21 cellular contexts compared by ENCODE assay signal in the genomic region with DNA sequence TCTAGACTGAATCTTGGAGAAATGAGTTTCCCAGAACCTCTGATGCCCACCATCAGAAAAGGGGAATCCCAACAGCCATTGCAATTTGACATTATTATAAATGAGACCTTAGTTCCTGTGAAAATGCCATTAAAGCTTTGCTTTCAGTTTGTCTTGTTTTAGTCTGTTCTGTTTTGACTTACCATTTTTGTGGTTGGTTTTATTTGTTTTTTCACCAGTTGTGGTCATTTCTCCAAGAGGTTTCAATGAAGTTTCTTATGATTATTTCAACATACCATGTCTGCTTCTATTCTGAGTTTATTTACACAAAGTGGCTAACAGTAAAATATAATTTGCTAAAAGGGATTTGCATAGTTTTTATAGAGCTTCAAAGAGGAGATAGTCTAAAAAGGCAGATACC.
A peak's percentile ranks its signal among the peaks of the same experiment; 100 is the strongest.
DNase-seq lines count a peak whose midpoint lies in the region; ATAC-seq and TF ChIP-seq lines count a peak whose summit lies in the region.
"Had no signal": no experiment of that assay in that cellular context is flagged by ENCODE, and none has a peak within 500 bp of the region (broad histone marks: within the 10 kb centered on the region; RNA-seq: fewer than 3 reads in every experiment).

No MANE protein-coding gene starts in this region.

- no peak for TF ChIP-seq CTCF in choroid plexus epithelial cell (conservative IDR thresholded peaks at IDR 0.05; ENCODE audit: low read depth, low read length)

- DNase-seq in EH (ENCODE audit: low read depth) (peak; percentile 62), NCI-H526 treated with DMSO at 0.1 percent for 48 hours (lab: John Stamatoyannopoulos, UW) (peak; percentile 62), choroid plexus epithelial cell (ENCODE audit: low read depth) (peak; percentile 30), smooth muscle cell of the brain vasculature (ENCODE audit: low read depth, low spot score) (peak; percentile 37), LoVo (ENCODE audit: low spot score) (no peak), dedifferentiated amniotic fluid mesenchymal stem cell (ENCODE audit: extremely low spot score) (no peak)
- DNase-seq: activated CD4-positive, CD25-positive, alpha-beta regulatory T cell; activated CD8-positive, alpha-beta T cell treated with anti-CD3 and anti-CD28 coated beads, Interleukin-2, amount 10 ng/mL, durations not matched to agents 7 days and 5 days; activated naive CD4-positive, alpha-beta T cell treated with anti-CD3 and anti-CD28 coated beads, Interleukin-2, amount 50 U/mL, for 16 hours; activated T-cell treated with anti-CD3 and anti-CD28 coated beads, Interleukin-2, amount 50 U/mL, for 4 hours; foreskin keratinocyte; hippocampal formation; islet precursor cell; NCI-H1092 treated with DMSO at 0.1 percent for 48 hours; NCI-H2029 treated with DMSO at 0.1 percent for 48 hours; RPMI8226; stimulated activated CD4-positive, alpha-beta T cell treated with anti-CD3 and anti-CD28 coated beads, Interleukin-4, amount 100 ng/mL, for 4 hours had no signal

- ATAC-seq in GM18909 (IDR thresholded peaks at IDR 0.05; ENCODE audit: poor library complexity, unreplicated experiment): no peak
- ATAC-seq: activated CD8-positive, alpha-beta T cell treated with anti-CD3 and anti-CD28 coated beads, Interleukin-2, amount 10 ng/mL, durations not matched to agents 7 days and 5 days; activated T-cell treated with anti-CD3 and anti-CD28 coated beads, Interleukin-2, amount 50 U/mL, for 4 hours; foreskin keratinocyte; SK-N-SH treated with all-trans-retinoic acid at 6 μM for 48 hours had no signal

- H3K4me3 ChIP-seq in choroid plexus epithelial cell (ENCODE audit: low read depth, low read length): no peak overlapping the region
- H3K4me3 ChIP-seq: ascending aorta, lung had no signal

Comparison
In these comparisons a context has a peak if more than half of its experiments do, and no peak if none do; other contexts are left out.
1. DNase-seq: peak in EH (single experiment), NCI-H526 treated with DMSO at 0.1 percent for 48 hours (single experiment), choroid plexus epithelial cell (single experiment) and smooth muscle cell of the brain vasculature (single experiment); none in LoVo (single experiment) and dedifferentiated amniotic fluid mesenchymal stem cell (single experiment).